In the genomic region with DNA sequence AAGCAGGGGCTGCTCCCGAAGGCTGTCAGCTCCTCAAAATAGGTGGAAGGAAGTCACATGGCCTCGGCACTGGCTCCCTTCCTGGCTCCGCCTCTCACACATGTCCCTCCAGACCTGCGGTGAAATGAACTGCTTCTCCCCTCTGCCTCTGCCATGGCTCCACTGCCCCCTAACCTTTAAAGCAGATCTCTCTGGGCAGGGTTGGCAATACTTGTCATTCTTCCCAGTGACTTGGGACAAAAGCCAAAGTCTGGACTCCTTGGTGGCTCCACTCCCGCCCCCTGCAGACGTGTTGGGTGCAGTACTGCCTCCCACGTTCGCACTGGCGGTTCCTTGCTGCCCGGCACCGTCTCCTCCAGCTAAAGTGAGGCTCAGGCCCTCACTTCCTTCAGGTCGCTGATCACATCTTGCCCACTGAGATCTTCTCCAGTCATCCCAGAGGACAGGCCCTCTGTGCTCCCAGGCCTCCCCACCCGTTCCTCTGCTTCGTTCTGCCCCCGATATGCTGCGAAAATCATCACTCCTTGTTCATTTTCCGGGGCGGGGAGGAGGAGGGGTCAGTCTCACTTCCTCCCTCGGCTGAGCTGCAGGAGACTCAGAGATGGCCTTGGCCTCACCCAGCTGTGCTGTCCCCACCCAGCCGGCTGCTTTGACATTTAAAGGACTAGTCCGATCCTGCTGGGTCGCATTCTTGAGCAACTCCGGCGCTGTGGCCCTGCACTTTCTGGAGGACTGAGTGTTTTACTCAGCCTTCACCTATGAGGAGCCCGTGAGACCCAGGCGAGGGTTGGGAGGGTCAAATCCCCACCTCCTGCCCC, we compare ENCODE assay signal across 8 cellular contexts.
DNase-seq lines count a peak whose midpoint lies in the region; ATAC-seq and TF ChIP-seq lines count a peak whose summit lies in the region.

No MANE protein-coding gene starts in this region.

- H3K9me3 ChIP-seq in A673 (ENCODE audit: low read depth, low read length, poor library complexity, severe bottlenecking): no peaks in the 10 kb centered on the region
- no peaks in the 10 kb centered on the region for H3K9me3 ChIP-seq in endocrine pancreas (ENCODE audit: control insufficient read depth, low read length)
- H3K9me3 ChIP-seq in mesodermal cell (ENCODE audit: control insufficient read depth, low read length): no peaks in the 10 kb centered on the region

- H3K4me3 ChIP-seq in A673 (ENCODE audit: low read depth, low read length, poor library complexity, severe bottlenecking): no peak overlapping the region
- H3K4me3 ChIP-seq in endocrine pancreas (ENCODE audit: control insufficient read depth, insufficient read depth, low read length): peak overlapping the region; percentile 37
- H3K4me3 ChIP-seq in mesodermal cell (ENCODE audit: extremely low read depth, insufficient read depth, low read length, poor library complexity, severe bottlenecking): peak overlapping the region; percentile 1

- CTCF ChIA-PET in A673 (lab: Charles Lee): interaction anchor here (0.6 to 1.3 kb wide), 2 partner anchors 447 to 477 kb away, joined by 4 read pairs; no protein-coding TSS in a partner anchor

- POLR2A ChIA-PET in A673 (lab: Charles Lee; ENCODE audit: low non-redundant PET): interaction anchor here (0.5 kb wide), 1 partner anchor 290 kb away, joined by 3 read pairs; no protein-coding TSS in a partner anchor

- peaks cover 31% of the 10 kb centered on the region for H3K4me1 ChIP-seq in A673 (ENCODE audit: insufficient read depth, low read length, poor library complexity, severe bottlenecking)
- no peaks in the 10 kb centered on the region for H3K4me1 ChIP-seq in endocrine pancreas (ENCODE audit: control insufficient read depth, insufficient read depth, low read length)
- H3K4me1 ChIP-seq in mesodermal cell (ENCODE audit: control insufficient read depth, insufficient read depth, low read length, poor library complexity, severe bottlenecking): peaks cover 7% of the 10 kb centered on the region

- peak; percentile 65 for TF ChIP-seq CTCF in A673 (conservative IDR thresholded peaks at IDR 0.05; ENCODE audit: low read depth, low read length)

- H3K27me3 ChIP-seq in A673 (replicated peaks; ENCODE audit: insufficient read depth, low read depth, low read length, poor library complexity) (no peaks in the 10 kb centered on the region), endocrine pancreas (ENCODE audit: control insufficient read depth, insufficient read depth, low read length) (no peaks in the 10 kb centered on the region)

- 13 to 25% methylated on average over 4 to 16 of the region's 26 CpGs for WGBS in mesodermal cell (ENCODE audit: insufficient coverage in 2 of 2), 2 experiments

- peak overlapping the region; percentile 60 for H3K9ac ChIP-seq in endocrine pancreas (ENCODE audit: control insufficient read depth, insufficient read depth, low read length)

- intact Hi-C loops in A673 (cut with micrococcal nuclease; ENCODE audit: unreplicated experiment): loop anchor here (10.0 kb wide), 1 partner anchor 212 kb away; a partner anchor contains a TSS

- H3K27ac ChIP-seq in A673 (ENCODE audit: low read depth, low read length, poor library complexity, severe bottlenecking): no peak overlapping the region
- no peak overlapping the region for H3K27ac ChIP-seq in mesodermal cell (ENCODE audit: low read depth, low read length, severe bottlenecking)

- ATAC-seq in GM18499 (IDR thresholded peaks at IDR 0.05; ENCODE audit: insufficient read depth, unreplicated experiment) (peak; percentile 55), HG02870 (IDR thresholded peaks at IDR 0.05; ENCODE audit: unreplicated experiment) (peak; percentile 62)

- H3K36me3 ChIP-seq in A673 (ENCODE audit: insufficient read depth, low read length, poor library complexity, severe bottlenecking) (no peaks in the 10 kb centered on the region), endocrine pancreas (ENCODE audit: control insufficient read depth, insufficient read depth, low read length) (no peaks in the 10 kb centered on the region), mesodermal cell (ENCODE audit: control insufficient read depth, insufficient read depth, low read length) (no peaks in the 10 kb centered on the region)

- DNase-seq in A673 (ENCODE audit: low spot score) (peak; percentile 78), NCI-H1417 treated with DMSO at 0.1 percent for 48 hours (lab: John Stamatoyannopoulos, UW) (peak; percentile 10)
- DNase-seq in activated CD4-positive, alpha-beta T cell treated with anti-CD3 and anti-CD28 coated beads, Interleukin-2, amount 50 U/mL, for 24 hours (ENCODE audit: low read depth in 1 of 2, low spot score in 1 of 2): peak; percentile 5 to 44
- peak; percentile 2 to 43 (median 23) for DNase-seq in stimulated activated naive CD4-positive, alpha-beta T cell (lab: John Stamatoyannopoulos, UW)

- no TSS peak for BruUV-seq in A673 (replicated peaks; lab: Mats Ljungman, UMichigan)

Comparison
In these comparisons a context has a peak if more than half of its experiments do, and no peak if none do; other contexts are left out.
1. DNase-seq: peak in every context shown above with its lines; median percentile 78 in A673; 24 in activated CD4-positive, alpha-beta T cell treated with anti-CD3 and anti-CD28 coated beads, Interleukin-2, amount 50 U/mL, for 24 hours; 23 in stimulated activated naive CD4-positive, alpha-beta T cell; 10 in NCI-H1417 treated with DMSO at 0.1 percent for 48 hours.